In the genomic region with DNA sequence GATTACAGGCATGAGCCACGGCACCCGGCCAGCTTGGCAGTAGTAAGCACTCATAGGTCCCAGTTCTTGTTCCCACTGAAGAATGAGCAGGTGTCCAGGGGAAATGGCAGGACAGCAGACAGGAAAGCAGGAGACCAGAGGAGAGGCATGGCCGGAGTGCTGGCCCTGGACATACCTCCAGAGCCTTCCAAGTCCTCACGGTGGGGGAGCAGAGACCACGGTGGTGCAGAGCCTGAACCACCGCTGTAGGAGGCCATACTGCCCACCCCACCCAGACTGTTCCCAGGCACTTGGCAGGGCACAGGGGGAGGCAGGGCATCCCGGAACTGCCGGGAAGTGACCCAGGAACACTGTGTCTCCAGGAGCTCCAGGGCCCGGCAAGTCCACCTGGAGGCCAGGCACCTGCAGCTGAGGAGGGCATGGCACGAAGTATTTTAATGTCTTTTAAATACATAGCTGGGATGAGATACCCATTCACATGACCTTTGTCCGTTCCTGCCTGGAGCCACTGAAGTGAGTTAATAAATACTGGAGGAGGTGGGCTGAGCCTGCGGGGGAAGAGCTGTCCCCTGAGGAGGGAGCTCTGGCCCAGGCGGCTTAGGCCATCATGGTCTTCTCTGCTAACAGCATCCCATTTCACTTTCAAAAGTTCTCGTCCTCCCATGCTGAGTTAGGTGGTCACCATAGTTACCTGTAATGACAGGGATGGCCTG, we compare ENCODE assay signal across 17 cellular contexts. TPM values are rescaled to one million over a fixed set of nuclear protein-coding genes. Genes with fewer than 3 reads are reported as not detected.
DNase-seq lines count a peak whose midpoint lies in the region; ATAC-seq, FAIRE-seq and TF ChIP-seq lines count a peak whose summit lies in the region.
"Had no signal": no experiment of that assay in that cellular context is flagged by ENCODE, and none has a peak within 500 bp of the region (broad histone marks: within the 10 kb centered on the region; RNA-seq: fewer than 3 reads in every experiment).

No MANE protein-coding gene starts in this region.

- H3K27ac ChIP-seq in kidney (ENCODE audit: low read depth in 2 of 2, low read length in 2 of 2): peak overlapping the region; percentile 10 to 65
- H3K27ac ChIP-seq: esophagus squamous epithelium, HL-60, vagina had no signal

- no peak for TF ChIP-seq CTCF in kidney (IDR thresholded peaks at IDR 0.05; ENCODE audit: borderline replicate concordance, extremely low read depth, insufficient read depth)
- TF ChIP-seq CTCF in type B pancreatic cell (conservative IDR thresholded peaks at IDR 0.05): no peak

- H3K4me1 Mint-ChIP-seq in type B pancreatic cell (ENCODE audit: unreplicated experiment): peaks cover 16% of the 10 kb centered on the region
- H3K4me1 Mint-ChIP-seq: immature natural killer cell had no signal

- peaks cover 4% of the 10 kb centered on the region for H3K27me3 Mint-ChIP-seq in type B pancreatic cell
- H3K27me3 Mint-ChIP-seq: naive thymus-derived CD8-positive, alpha-beta T cell had no signal

- FAIRE-seq in kidney (lab: Jason Lieb, UNC): no peak

- peaks cover 11 to 12% of the 10 kb centered on the region in 2 donors for H3K4me1 ChIP-seq in kidney (ENCODE audit: control insufficient read depth in 1 of 2, insufficient read depth in 1 of 2, low read depth in 1 of 2, low read length in 2 of 2)
- H3K4me1 ChIP-seq: vagina had no signal

- peak; percentile 21 for ATAC-seq in Right ventricle myocardium inferior
- no peak for ATAC-seq in left ventricle myocardium superior
- peak; percentile 2 for ATAC-seq in HG03442 (IDR thresholded peaks at IDR 0.05; ENCODE audit: unreplicated experiment)
- ATAC-seq: naive thymus-derived CD8-positive, alpha-beta T cell had no signal

- no peak overlapping the region for H3K4me3 Mint-ChIP-seq in type B pancreatic cell
- H3K4me3 Mint-ChIP-seq: immature natural killer cell; naive thymus-derived CD8-positive, alpha-beta T cell had no signal

- H3K36me3 Mint-ChIP-seq in type B pancreatic cell: peaks cover 5% of the 10 kb centered on the region

- intact Hi-C loops in Right ventricle myocardium inferior (cut with DNase I) (no loop called here), left ventricle myocardium superior (cut with micrococcal nuclease) (no loop called here), kidney (cut with DNase I) (no loop called here)

- H3K27ac Mint-ChIP-seq in type B pancreatic cell: peak overlapping the region; percentile 51
- H3K27ac Mint-ChIP-seq: immature natural killer cell had no signal

- H3K9ac ChIP-seq in kidney (ENCODE audit: low read length in 2 of 2): no peak overlapping the region

- peak overlapping the region; percentile 3 to 40 for H3K4me3 ChIP-seq in kidney (ENCODE audit: low read length in 2 of 2)
- H3K4me3 ChIP-seq: esophagus squamous epithelium, vagina had no signal

- H3K9me3 Mint-ChIP-seq in type B pancreatic cell: no peaks in the 10 kb centered on the region
- H3K9me3 Mint-ChIP-seq: immature natural killer cell; naive thymus-derived CD8-positive, alpha-beta T cell had no signal

- no peaks in the 10 kb centered on the region for H3K9me3 ChIP-seq in kidney (ENCODE audit: control insufficient read depth in 1 of 2, low read length in 2 of 2)
- H3K9me3 ChIP-seq: esophagus squamous epithelium, vagina had no signal

- peaks cover 8 to 11% of the 10 kb centered on the region in 2 donors for H3K36me3 ChIP-seq in kidney (ENCODE audit: control insufficient read depth in 1 of 2, insufficient read depth in 2 of 2, low read length in 2 of 2)

- DNase-seq in Right ventricle myocardium inferior (ENCODE audit: missing footprints): no peak
- DNase-seq in left ventricle myocardium superior: no peak
- DNase-seq in kidney: peak; percentile 78
- no peak for DNase-seq in type B pancreatic cell (ENCODE audit: extremely low spot score, unreplicated experiment)
- DNase-seq in inferior parietal cortex (ENCODE audit: extremely low spot score): no peak
- no peak for DNase-seq in activated T-cell treated with anti-CD3 and anti-CD28 coated beads, Interleukin-2, amount 50 U/mL, for 1 hour
- DNase-seq in NCI-H1092 treated with DMSO at 0.1 percent for 48 hours (lab: John Stamatoyannopoulos, UW): no peak
- DNase-seq: activated CD4-positive, alpha-beta T cell treated with anti-CD3 and anti-CD28 coated beads for 4 hours; activated naive CD4-positive, alpha-beta T cell treated with Interleukin-2 at 50 U/mL for 16 hours; esophagus squamous epithelium; immature natural killer cell; naive thymus-derived CD8-positive, alpha-beta T cell; NCI-H2171 had no signal

RNA-seq across cellular contexts. Expression of a gene that starts 49.7 kb away (rescaled TPM):
- total RNA-seq in Right ventricle myocardium inferior (0.30 TPM), left ventricle myocardium superior (0.17 TPM), kidney (172 TPM), type B pancreatic cell (ENCODE audit: low replicate concordance) (3.0 and 4.6 TPM in 2 replicates)
- 44.4 TPM for polyA plus RNA-seq in kidney (ENCODE audit: insufficient read depth, low read depth, low replicate concordance)
- total RNA-seq: naive thymus-derived CD8-positive, alpha-beta T cell; T-helper 1 cell treated with Interleukin-12 subunit alpha and Interleukin-12 subunit beta and Interleukin-4 antibody, amounts not matched to agents 30 ng/mL and 1 ng/mL, for 36 hours had no signal

Comparison
In these comparisons a context has a peak if more than half of its experiments do, and no peak if none do; other contexts are left out.
1. RNA of a gene that starts 49.7 kb away (total RNA-seq): 172 TPM in kidney (single experiment); 3.0 to 4.6 TPM in type B pancreatic cell, 0.30 TPM in Right ventricle myocardium inferior (single experiment) and 0.17 TPM in left ventricle myocardium superior (single experiment); every median in the first group is over 10 times any median in the second.